ENCODE assay signal across 26 cellular contexts in the genomic region with DNA sequence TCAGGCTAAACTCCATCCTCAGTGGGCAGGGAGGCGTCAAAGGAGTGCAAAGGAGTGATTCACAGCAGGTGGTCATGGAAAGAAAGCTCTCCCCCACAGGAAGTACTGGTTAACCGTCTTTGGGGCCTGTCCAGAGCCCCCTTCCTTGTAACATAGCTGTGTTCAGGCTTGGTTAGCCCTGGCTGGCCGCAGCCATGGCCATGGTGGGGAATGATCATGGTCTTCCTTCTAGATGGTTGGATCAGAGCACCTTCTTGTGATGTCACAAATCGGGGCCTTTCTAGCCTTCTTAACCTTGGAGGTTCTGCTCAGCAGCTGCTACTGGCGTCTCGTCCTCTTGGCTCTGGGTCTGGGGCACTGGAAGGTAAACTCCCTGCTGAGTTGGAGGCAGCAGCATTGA.
"Had no signal": no experiment of that assay in that cellular context is flagged by ENCODE, and none has a peak within 500 bp of the region (broad histone marks: within the 10 kb centered on the region; RNA-seq: fewer than 3 reads in every experiment).

No MANE protein-coding gene starts in this region.

- H3K9me3 Mint-ChIP-seq: mesothelial cell of epicardium; natural killer cell; neural progenitor cell; stimulated activated effector memory CD8-positive, alpha-beta T cell treated with anti-CD3 and anti-CD28 coated beads, Interleukin-12 subunit alpha, Interleukin-12 subunit beta, amount 100 ng/mL, for 72 hours; stimulated activated naive CD8-positive, alpha-beta T cell treated with anti-CD3 and anti-CD28 coated beads, Interleukin-15, Interleukin-2, amounts not matched to agents 100 ng/mL and 50 ng/mL, for 24 hours had no signal

- H3K36me3 ChIP-seq: left ventricle myocardium inferior, neural progenitor cell, neutrophil, ovary, prostate gland, spleen, suprapubic skin, upper lobe of right lung had no signal

- H3K9me3 ChIP-seq: neutrophil, ovary, prostate gland, sigmoid colon, suprapubic skin, thoracic aorta, tibial artery, upper lobe of right lung had no signal

- H3K27ac Mint-ChIP-seq: mesothelial cell of epicardium; naive B cell; natural killer cell; neural progenitor cell; stimulated activated effector memory CD8-positive, alpha-beta T cell treated with anti-CD3 and anti-CD28 coated beads, Interleukin-12 subunit alpha, Interleukin-12 subunit beta, amount 100 ng/mL, for 72 hours; stimulated activated naive CD8-positive, alpha-beta T cell treated with anti-CD3 and anti-CD28 coated beads, Interleukin-15, Interleukin-2, amounts not matched to agents 100 ng/mL and 50 ng/mL, for 24 hours had no signal

- H3K27me3 ChIP-seq: hepatocyte, neural progenitor cell, neutrophil, ovary, sigmoid colon, spleen, suprapubic skin, tibial artery, upper lobe of right lung had no signal

- ATAC-seq: natural killer cell; right cardiac atrium; stimulated activated effector memory CD8-positive, alpha-beta T cell treated with anti-CD3 and anti-CD28 coated beads, Interleukin-12 subunit alpha, Interleukin-12 subunit beta, amount 100 ng/mL, for 72 hours; upper lobe of right lung had no signal

- DNase-seq: islet precursor cell; left ventricle myocardium inferior; mesendoderm; naive B cell; natural killer cell; nephron progenitor cell; ovary; retina; right cardiac atrium; sigmoid colon; small intestine; spleen; stimulated activated CD4-positive, alpha-beta T cell treated with anti-CD3 and anti-CD28 coated beads, Interleukin-4, amount 100 ng/mL, for 24 hours; tibial artery; trophoblast cell; upper lobe of right lung had no signal

- H3K36me3 Mint-ChIP-seq: stimulated activated effector memory CD8-positive, alpha-beta T cell treated with anti-CD3 and anti-CD28 coated beads, Interleukin-12 subunit alpha, Interleukin-12 subunit beta, amount 100 ng/mL, for 72 hours had no signal

- H3K27me3 Mint-ChIP-seq: stimulated activated naive CD8-positive, alpha-beta T cell treated with anti-CD3 and anti-CD28 coated beads, Interleukin-15, Interleukin-2, amounts not matched to agents 100 ng/mL and 50 ng/mL, for 24 hours had no signal

- H3K4me3 Mint-ChIP-seq: mesothelial cell of epicardium; natural killer cell; nephron progenitor cell; neural progenitor cell; stimulated activated effector memory CD8-positive, alpha-beta T cell treated with anti-CD3 and anti-CD28 coated beads, Interleukin-12 subunit alpha, Interleukin-12 subunit beta, amount 100 ng/mL, for 72 hours; stimulated activated naive CD8-positive, alpha-beta T cell treated with anti-CD3 and anti-CD28 coated beads, Interleukin-15, Interleukin-2, amounts not matched to agents 100 ng/mL and 50 ng/mL, for 24 hours had no signal

- H3K4me1 Mint-ChIP-seq: natural killer cell; stimulated activated effector memory CD8-positive, alpha-beta T cell treated with anti-CD3 and anti-CD28 coated beads, Interleukin-12 subunit alpha, Interleukin-12 subunit beta, amount 100 ng/mL, for 72 hours had no signal

- H3K4me3 ChIP-seq: hepatocyte, left ventricle myocardium inferior, lung, neural progenitor cell, ovary, prostate gland, sigmoid colon, spleen, suprapubic skin, thoracic aorta, tibial artery, upper lobe of right lung had no signal
